Comparison of ENCODE assay signal across 36 cellular contexts in the genomic region with DNA sequence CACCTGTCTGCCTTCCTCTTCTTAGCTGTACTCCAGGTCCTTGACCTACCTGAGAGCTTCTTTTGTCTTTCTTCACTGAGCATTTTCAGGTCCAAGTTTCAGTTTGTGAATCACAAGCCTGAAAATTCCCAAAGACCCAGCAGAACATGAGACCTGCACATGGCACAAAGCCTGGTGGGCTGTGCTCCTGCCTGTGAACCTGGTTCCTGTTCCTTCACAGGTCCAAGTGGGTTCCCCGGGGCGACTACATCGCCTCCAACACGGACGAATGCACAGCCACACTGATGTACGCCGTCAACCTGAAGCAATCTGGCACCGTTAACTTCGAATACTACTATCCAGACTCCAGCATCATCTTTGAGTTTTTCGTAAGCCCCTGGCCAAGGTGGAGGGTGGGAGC.
"Had no signal": no experiment of that assay in that cellular context is flagged by ENCODE, and none has a peak within 500 bp of the region (broad histone marks: within the 10 kb centered on the region; RNA-seq: fewer than 3 reads in every experiment).

No MANE protein-coding gene starts in this region.

- H3K36me3 ChIP-seq: WERI-Rb-1 had no signal

- H3K27me3 Mint-ChIP-seq: activated CD4-positive, alpha-beta memory T cell treated with anti-CD3 and anti-CD28 coated beads, Interleukin-2, amount 10 ng/mL, durations not matched to agents 7 days and 5 days; activated CD8-positive, alpha-beta memory T cell treated with anti-CD3 and anti-CD28 coated beads, Interleukin-2, amount 10 ng/mL, durations not matched to agents 7 days and 5 days; activated naive CD8-positive, alpha-beta T cell treated with anti-CD3 and anti-CD28 coated beads, Interleukin-2, amount 10 ng/mL, durations not matched to agents 7 days and 5 days had no signal

- H3K27me3 ChIP-seq: Peyer's patch had no signal

- H3K9me3 Mint-ChIP-seq: activated CD4-positive, alpha-beta memory T cell treated with anti-CD3 and anti-CD28 coated beads, Interleukin-2, amount 10 ng/mL, durations not matched to agents 7 days and 5 days; activated naive CD8-positive, alpha-beta T cell treated with anti-CD3 and anti-CD28 coated beads, Interleukin-2, amount 10 ng/mL, durations not matched to agents 7 days and 5 days; brain had no signal

- H3K9ac ChIP-seq: KMS-11 had no signal

- H3K4me3 ChIP-seq: Peyer's patch had no signal

- H3K27ac ChIP-seq: KMS-11, Peyer's patch, WERI-Rb-1 had no signal

- DNase-seq: activated CD4-positive, alpha-beta memory T cell treated with anti-CD3 and anti-CD28 coated beads, Interleukin-2, amount 10 ng/mL, durations not matched to agents 7 days and 5 days; activated CD4-positive, alpha-beta T cell treated with anti-CD3 and anti-CD28 coated beads for 1 hour; activated CD4-positive, alpha-beta T cell treated with anti-CD3 and anti-CD28 coated beads for 48 hours; activated CD4-positive, CD25-positive, alpha-beta regulatory T cell; activated CD8-positive, alpha-beta memory T cell treated with anti-CD3 and anti-CD28 coated beads for 24 hours; activated CD8-positive, alpha-beta memory T cell treated with anti-CD3 and anti-CD28 coated beads, Interleukin-2, amount 10 ng/mL, durations not matched to agents 7 days and 5 days; activated CD8-positive, alpha-beta memory T cell treated with anti-CD3 and anti-CD28 coated beads, Interleukin-2, amount 50 U/mL, for 48 hours; activated effector memory CD4-positive, alpha-beta T cell treated with Interleukin-2 at 50 U/mL for 16 hours; activated naive CD4-positive, alpha-beta T cell treated with anti-CD3 and anti-CD28 coated beads, Interleukin-2, amount 50 U/mL, for 16 hours; activated naive CD8-positive, alpha-beta T cell treated with anti-CD3 and anti-CD28 coated beads, Interleukin-2, amount 10 ng/mL, durations not matched to agents 7 days and 5 days; activated T-cell treated with anti-CD3 and anti-CD28 coated beads, Interleukin-2, amount 50 U/mL, for 48 hours; anterior cingulate cortex; central memory CD4-positive, alpha-beta T cell; MM.1S; MV-4-11; NCI-H1092; NCI-H1417; NCI-H146; NCI-H187; NCI-H2029 treated with DMSO at 0.1 percent for 48 hours; NCI-H2107; NCI-H2171; NCI-H510A; NCI-H526; NCI-H748 treated with DMSO at 0.1 percent for 48 hours; NK-92 treated with Interleukin-12 subunit alpha and Interleukin-12 subunit beta, amount 100 ng/mL, for 24 hours; PC-3; Peyer's patch; RPMI8226; SIG-M5; SW 1271; T-helper 1 cell; T1000; WERI-Rb-1 had no signal

- ATAC-seq: activated CD8-positive, alpha-beta memory T cell treated with anti-CD3 and anti-CD28 coated beads, Interleukin-2, amount 10 ng/mL, durations not matched to agents 7 days and 5 days; PC-3 had no signal

- H3K27ac Mint-ChIP-seq: activated CD4-positive, alpha-beta memory T cell treated with anti-CD3 and anti-CD28 coated beads, Interleukin-2, amount 10 ng/mL, durations not matched to agents 7 days and 5 days; activated CD8-positive, alpha-beta memory T cell treated with anti-CD3 and anti-CD28 coated beads, Interleukin-2, amount 10 ng/mL, durations not matched to agents 7 days and 5 days; activated naive CD8-positive, alpha-beta T cell treated with anti-CD3 and anti-CD28 coated beads, Interleukin-2, amount 10 ng/mL, durations not matched to agents 7 days and 5 days had no signal

- H3K4me3 Mint-ChIP-seq: activated CD4-positive, alpha-beta memory T cell treated with anti-CD3 and anti-CD28 coated beads, Interleukin-2, amount 10 ng/mL, durations not matched to agents 7 days and 5 days; activated CD8-positive, alpha-beta memory T cell treated with anti-CD3 and anti-CD28 coated beads, Interleukin-2, amount 10 ng/mL, durations not matched to agents 7 days and 5 days; activated naive CD8-positive, alpha-beta T cell treated with anti-CD3 and anti-CD28 coated beads, Interleukin-2, amount 10 ng/mL, durations not matched to agents 7 days and 5 days; brain had no signal

- H3K4me1 ChIP-seq: Peyer's patch had no signal

- H3K9me3 ChIP-seq: Peyer's patch had no signal

- H3K36me3 Mint-ChIP-seq: activated CD8-positive, alpha-beta memory T cell treated with anti-CD3 and anti-CD28 coated beads, Interleukin-2, amount 10 ng/mL, durations not matched to agents 7 days and 5 days; activated naive CD8-positive, alpha-beta T cell treated with anti-CD3 and anti-CD28 coated beads, Interleukin-2, amount 10 ng/mL, durations not matched to agents 7 days and 5 days had no signal

- H3K4me2 ChIP-seq: KMS-11 had no signal
